In the genomic region with DNA sequence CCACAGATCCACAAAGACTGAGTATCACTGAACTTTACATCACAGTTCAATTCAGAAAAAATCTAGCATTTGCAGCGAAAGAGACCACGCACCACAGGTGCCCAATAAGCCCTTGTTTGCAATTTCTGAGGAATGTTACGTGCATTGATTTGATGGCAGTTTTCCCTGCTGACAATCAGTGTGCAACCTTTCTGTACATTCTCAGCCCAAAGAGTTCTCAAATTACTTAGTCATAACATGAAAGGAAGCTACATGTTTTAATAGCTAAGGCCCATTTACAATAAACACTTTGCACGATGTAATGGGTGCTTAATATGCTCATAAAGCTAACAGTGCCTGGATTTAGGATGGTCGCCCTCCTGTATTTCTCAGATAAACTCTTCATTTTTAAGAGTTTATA, we compare ENCODE assay signal across 29 cellular contexts. TPM values are rescaled to one million over a fixed set of nuclear protein-coding genes. Genes with fewer than 3 reads are reported as not detected.
"Had no signal": no experiment of that assay in that cellular context is flagged by ENCODE, and none has a peak within 500 bp of the region (broad histone marks: within the 10 kb centered on the region; RNA-seq: fewer than 3 reads in every experiment).

No MANE protein-coding gene starts in this region.

- H3K4me1 ChIP-seq: foreskin keratinocyte, heart left ventricle, left lung, neural progenitor cell, parathyroid adenoma, prostate gland, right atrium auricular region, spleen, testis had no signal

- H3K27me3 ChIP-seq: esophagus muscularis mucosa, foreskin keratinocyte, gastroesophageal sphincter, hepatocyte, left lung, neural progenitor cell, right atrium auricular region, testis, tibial artery had no signal

- H3K36me3 ChIP-seq: esophagus muscularis mucosa, gastroesophageal sphincter, heart left ventricle, left lung, neural progenitor cell, prostate gland, right atrium auricular region, spleen, tibial artery had no signal

- DNase-seq: dermis blood vessel endothelial cell; effector memory CD4-positive, alpha-beta T cell; foreskin keratinocyte; heart left ventricle; left cardiac atrium; left lung; mesenchymal stem cell; mucosa of descending colon; naive B cell; spleen; stimulated activated CD4-positive, alpha-beta T cell treated with anti-CD3 and anti-CD28 coated beads, Interleukin-4, amount 100 ng/mL, for 4 hours; stimulated activated naive CD8-positive, alpha-beta T cell treated with anti-CD3 and anti-CD28 coated beads, Interleukin-15, Interleukin-2, amounts not matched to agents 100 U/mL and 50 U/mL, for 24 hours; substantia nigra; testis; tibial artery had no signal

- H3K4me3 ChIP-seq: coronary artery, esophagus muscularis mucosa, gastroesophageal sphincter, heart left ventricle, hepatocyte, left lung, mucosa of descending colon, neural progenitor cell, prostate gland, right atrium auricular region, skin epidermis, spleen, testis, tibial artery had no signal

- H3K27ac ChIP-seq: foreskin keratinocyte, heart left ventricle, left lung, neural progenitor cell, parathyroid adenoma, prostate gland, right atrium auricular region, skin epidermis, spleen, testis had no signal

- H3K9me3 ChIP-seq: esophagus muscularis mucosa, gastroesophageal sphincter, heart left ventricle, left lung, mucosa of descending colon, prostate gland, right atrium auricular region, spleen, testis, tibial artery had no signal

RNA-seq across cellular contexts. Expression of a gene that starts 47.9 kb away (rescaled TPM):
- total RNA-seq: dermis blood vessel endothelial cell; endothelial cell of umbilical vein; fibroblast of lung; foreskin keratinocyte; lung microvascular endothelial cell; natural killer cell treated with Interleukin-12 subunit alpha and Interleukin-12 subunit beta and Interleukin-15 and Interleukin-18, amount 100 ng/mL, for 72 hours; osteoblast had no signal
- polyA plus RNA-seq: endothelial cell of umbilical vein, foreskin keratinocyte had no signal
